In the genomic region with DNA sequence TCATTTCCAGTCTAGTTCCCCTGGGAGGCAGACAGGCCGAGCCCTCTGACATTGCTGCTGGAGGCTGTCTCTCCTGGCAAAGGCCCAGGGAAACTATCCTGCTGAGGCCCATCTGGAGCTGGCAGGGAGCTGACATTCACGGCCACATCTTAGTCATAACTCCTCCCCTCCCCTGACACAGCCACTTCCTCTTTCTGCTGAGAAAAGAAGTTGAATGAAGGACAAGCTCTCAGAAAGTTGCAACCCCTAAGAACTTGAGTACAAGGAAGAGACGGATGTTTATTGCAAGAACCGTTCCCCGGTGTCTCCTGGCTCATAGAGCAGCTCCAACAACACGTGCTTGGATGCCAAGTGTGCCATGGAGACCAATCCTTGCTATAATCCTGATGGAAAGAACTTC, we compare ENCODE assay signal across 8 cellular contexts. TPM values are rescaled to one million over a fixed set of nuclear protein-coding genes. Genes with fewer than 3 reads are reported as not detected.
DNase-seq lines count a peak whose midpoint lies in the region; ATAC-seq and TF ChIP-seq lines count a peak whose summit lies in the region.
"Not testable (repeated sequence)": the region's sequence is repeated elsewhere in the genome, so short reads cannot be mapped to it uniquely, and the experiment has no call there.

No MANE protein-coding gene starts in this region.

- not testable (repeated sequence) for H3K4me1 ChIP-seq in tibial artery

- TF ChIP-seq CTCF in fibroblast of pulmonary artery (IDR thresholded peaks at IDR 0.05; ENCODE audit: low read length, missing control alignments); omental fat pad (IDR thresholded peaks at IDR 0.05); tibial artery (IDR thresholded peaks at IDR 0.05): not testable (repeated sequence)

- H3K36me3 ChIP-seq in tibial artery = not testable (repeated sequence)

- H3K27me3 ChIP-seq in tibial artery = not testable (repeated sequence)

- ATAC-seq in omental fat pad (ENCODE audit: low FRiP score) = peak; percentile 95

- intact Hi-C loops in tibial artery (cut with DNase I; ENCODE audit: low total_unique reads) = not testable (repeated sequence)

- H3K9me3 ChIP-seq in tibial artery = not testable (repeated sequence)

- H3K4me3 ChIP-seq in fibroblast of pulmonary artery (replicated peaks; ENCODE audit: low read depth, low read length); tibial artery: not testable (repeated sequence)

- DNase-seq in GM04504 (ENCODE audit: low read depth) (peak; percentile 77), GOT3 (lab: John Stamatoyannopoulos, UW) (peak; percentile 64), HT-29 (ENCODE audit: low spot score) (peak; percentile 77), RPMI7951 (ENCODE audit: low read depth) (peak; percentile 94), activated T-helper 1 cell treated with Interleukin-2 at 50 U/mL for 16 hours (ENCODE audit: low read depth) (peak; percentile 32), fibroblast of pulmonary artery (ENCODE audit: low read depth) (peak; percentile 89), tibial artery (peak; percentile 80 to 92)
- not testable (repeated sequence) for DNase-seq in omental fat pad (ENCODE audit: low spot score)

- H3K27ac ChIP-seq in tibial artery = not testable (repeated sequence)

RNA-seq across cellular contexts. Expression of a gene that starts 21.1 kb away (rescaled TPM):
- 7.6 and 9.9 TPM in 2 replicates for total RNA-seq in HT-29 (2014; rRNA removed; shearing (Covaris generic))
- 2.9 and 3.9 TPM in 2 replicates for total RNA-seq in RPMI7951 (2014; rRNA removed; shearing (Covaris generic))
- total RNA-seq in omental fat pad = 10 to 100 TPM in 1 of 4 donors, 1 to 10 TPM in 3; 5.2 to 14.3 (median 7.7) TPM
